Comparison of ENCODE assay signal across 17 cellular contexts in the genomic region with DNA sequence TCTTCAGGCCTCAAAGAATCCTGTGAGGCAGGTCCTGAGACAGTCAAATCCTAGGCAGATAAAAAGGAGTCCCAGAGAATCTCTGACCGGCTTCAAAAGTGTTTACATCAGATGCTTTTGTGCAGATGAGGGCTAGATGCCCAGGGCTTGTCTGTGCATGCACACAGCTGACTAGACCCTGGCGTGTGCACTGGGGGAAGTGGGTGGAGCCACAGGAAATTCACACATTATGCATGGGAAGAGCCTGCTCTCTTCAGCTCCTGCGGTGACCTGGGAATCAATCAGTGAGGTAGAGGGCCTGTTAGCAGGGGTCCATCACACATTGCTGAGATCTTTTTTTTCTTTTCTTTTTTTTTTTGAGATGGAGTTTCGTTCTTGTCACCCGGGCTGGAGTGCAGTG. TPM values are rescaled to one million over a fixed set of nuclear protein-coding genes. Genes with fewer than 3 reads are reported as not detected.
DNase-seq lines count a peak whose midpoint lies in the region; FAIRE-seq and TF ChIP-seq lines count a peak whose summit lies in the region.
"Had no signal": no experiment of that assay in that cellular context is flagged by ENCODE, and none has a peak within 500 bp of the region (broad histone marks: within the 10 kb centered on the region; RNA-seq: fewer than 3 reads in every experiment).

No MANE protein-coding gene starts in this region.

- no peak overlapping the region for H3K27ac Mint-ChIP-seq in endodermal cell
- H3K27ac Mint-ChIP-seq: activated naive CD4-positive, alpha-beta T cell treated with anti-CD3 and anti-CD28 coated beads, Interleukin-2, amount 10 ng/mL, durations not matched to agents 7 days and 5 days; memory B cell had no signal

- no peak for FAIRE-seq in urothelium cell line (lab: Jason Lieb, UNC)

- no peak overlapping the region for H3K9ac ChIP-seq in endodermal cell (ENCODE audit: extremely low read depth, low read length, poor library complexity, severe bottlenecking)

- H3K4me1 ChIP-seq in endodermal cell (ENCODE audit: control insufficient read depth, insufficient read depth, low read length), result no peaks in the 10 kb centered on the region

- H3K4me3 ChIP-seq in endodermal cell (ENCODE audit: low read length), result no peak overlapping the region
- H3K4me3 ChIP-seq: esophagus squamous epithelium, thoracic aorta had no signal

- peaks cover 6% of the 10 kb centered on the region for H3K27me3 Mint-ChIP-seq in endodermal cell (ENCODE audit: insufficient read depth)

- no peaks in the 10 kb centered on the region for H3K36me3 ChIP-seq in endodermal cell (ENCODE audit: control insufficient read depth, insufficient read depth, low read length)
- H3K36me3 ChIP-seq: esophagus squamous epithelium, thoracic aorta had no signal

- H3K4me1 Mint-ChIP-seq in endodermal cell, result peaks cover 23% of the 10 kb centered on the region
- H3K4me1 Mint-ChIP-seq: CD8-positive, alpha-beta memory T cell; memory B cell had no signal

- DNase-seq in DMS 273 (lab: John Stamatoyannopoulos, UW; ENCODE audit: unreplicated experiment) (peak; percentile 83), DMS 273 treated with DMSO at 0.1 percent for 48 hours (lab: John Stamatoyannopoulos, UW) (no peak), NCI-H510A (lab: John Stamatoyannopoulos, UW) (peak; percentile 72), endodermal cell (peak; percentile 88), retina (peak; percentile 41), urothelium cell line (ENCODE audit: low spot score) (no peak), D341Med (ENCODE audit: low spot score) (no peak), Kasumi-1 (lab: John Stamatoyannopoulos, UW) (no peak)
- DNase-seq: activated naive CD4-positive, alpha-beta T cell treated with anti-CD3 and anti-CD28 coated beads, Interleukin-2, amount 10 ng/mL, durations not matched to agents 7 days and 5 days; CD8-positive, alpha-beta memory T cell; central memory CD4-positive, alpha-beta T cell; esophagus squamous epithelium; SIG-M5 had no signal

- WGBS in endodermal cell (ENCODE audit: insufficient coverage in 1 of 2, insufficient read length in 1 of 2), 2 experiments, result 41 to 51% methylated on average over 2 to 3 of the region's 5 CpGs

- no peaks in the 10 kb centered on the region for H3K9me3 ChIP-seq in endodermal cell (ENCODE audit: control insufficient read depth, low read length)
- H3K9me3 ChIP-seq: esophagus squamous epithelium, thoracic aorta had no signal

- H3K27me3 ChIP-seq in endodermal cell (ENCODE audit: control insufficient read depth, insufficient read depth, low read length, poor library complexity, severe bottlenecking), result no peaks in the 10 kb centered on the region

- H3K4me3 Mint-ChIP-seq in endodermal cell, result no peak overlapping the region
- H3K4me3 Mint-ChIP-seq: activated naive CD4-positive, alpha-beta T cell treated with anti-CD3 and anti-CD28 coated beads, Interleukin-2, amount 10 ng/mL, durations not matched to agents 7 days and 5 days; CD8-positive, alpha-beta memory T cell; memory B cell had no signal

- H3K9me3 Mint-ChIP-seq in endodermal cell, result no peaks in the 10 kb centered on the region
- H3K9me3 Mint-ChIP-seq: activated naive CD4-positive, alpha-beta T cell treated with anti-CD3 and anti-CD28 coated beads, Interleukin-2, amount 10 ng/mL, durations not matched to agents 7 days and 5 days; CD8-positive, alpha-beta memory T cell; memory B cell had no signal

- no peak for TF ChIP-seq CTCF in endodermal cell (conservative IDR thresholded peaks at IDR 0.05)

- H3K27ac ChIP-seq in endodermal cell (ENCODE audit: low read depth, low read length), result peak overlapping the region; percentile 21
- H3K27ac ChIP-seq: 22Rv1, thoracic aorta had no signal

- no peaks in the 10 kb centered on the region for H3K36me3 Mint-ChIP-seq in endodermal cell (ENCODE audit: low read depth)
- H3K36me3 Mint-ChIP-seq: activated naive CD4-positive, alpha-beta T cell treated with anti-CD3 and anti-CD28 coated beads, Interleukin-2, amount 10 ng/mL, durations not matched to agents 7 days and 5 days; CD8-positive, alpha-beta memory T cell; memory B cell had no signal

RNA-seq across cellular contexts. Expression of a gene that starts 36.6 kb away (rescaled TPM):
- total RNA-seq in endodermal cell, result 1 to 10 TPM; 1.4 to 2.1 TPM
- polyA plus RNA-seq in endodermal cell (2013, experiment 1 of 2), result 19.9 TPM
- polyA plus RNA-seq in endodermal cell (2013, experiment 2 of 2), result 15.9 TPM
- total RNA-seq: CD8-positive, alpha-beta memory T cell; osteoblast; thoracic aorta had no signal
- polyA plus RNA-seq: CD8-positive, alpha-beta memory T cell had no signal

Comparison
In these comparisons a context has a peak if more than half of its experiments do, and no peak if none do; other contexts are left out.
1. DNase-seq: peak in DMS 273 (single experiment), NCI-H510A (single experiment), endodermal cell (single experiment) and retina (single experiment); none in DMS 273 treated with DMSO at 0.1 percent for 48 hours (single experiment), urothelium cell line (single experiment), D341Med (single experiment) and Kasumi-1 (0 of 2).